ENCODE assay signal across 13 cellular contexts in the genomic region with DNA sequence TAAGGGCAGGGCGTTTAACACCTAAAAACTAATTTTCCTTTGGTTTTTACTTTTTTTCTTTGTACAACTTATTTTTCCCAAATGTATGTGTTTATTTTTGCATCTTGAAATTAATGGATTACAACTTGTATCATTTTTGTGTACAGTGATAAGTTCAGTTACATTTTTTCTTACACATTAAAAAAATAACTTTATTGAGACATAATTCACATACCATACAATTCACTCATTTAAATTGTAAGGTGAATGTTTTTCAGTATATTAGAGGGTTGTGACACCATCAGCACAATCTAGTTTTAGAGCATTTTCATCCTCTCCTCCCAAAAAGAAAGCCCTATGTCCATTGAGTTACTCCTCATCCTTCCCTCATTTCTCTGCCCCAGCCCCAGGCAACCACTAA. TPM values are rescaled to one million over a fixed set of nuclear protein-coding genes. Genes with fewer than 3 reads are reported as not detected.
A peak's percentile ranks its signal among the peaks of the same experiment; 100 is the strongest.
DNase-seq lines count a peak whose midpoint lies in the region; ATAC-seq and TF ChIP-seq lines count a peak whose summit lies in the region.
"Had no signal": no experiment of that assay in that cellular context is flagged by ENCODE, and none has a peak within 500 bp of the region (broad histone marks: within the 10 kb centered on the region; RNA-seq: fewer than 3 reads in every experiment).

No MANE protein-coding gene starts in this region.

- H3K4me3 Mint-ChIP-seq in activated CD4-positive, alpha-beta T cell treated with anti-CD3 and anti-CD28 coated beads, Interleukin-2, amount 10 ng/mL, durations not matched to agents 7 days and 5 days = no peak overlapping the region
- H3K4me3 Mint-ChIP-seq in WTC11 (no peak overlapping the region), immature natural killer cell (no peak overlapping the region)
- peak overlapping the region; percentile 42 for H3K4me3 Mint-ChIP-seq in stimulated activated effector memory CD8-positive, alpha-beta T cell treated with anti-CD3 and anti-CD28 coated beads, Interleukin-12 subunit alpha, Interleukin-12 subunit beta, amount 100 ng/mL, for 72 hours
- H3K4me3 Mint-ChIP-seq: H9 had no signal

- TF ChIP-seq CTCF in WTC11 (IDR thresholded peaks at IDR 0.05) (no peak), esophagus squamous epithelium (IDR thresholded peaks at IDR 0.05) (no peak), GM13977 (IDR thresholded peaks at IDR 0.05; ENCODE audit: extremely low read depth, insufficient read depth, missing control alignments) (no peak)

- 78 to 92% methylated on average over 1 of the region's 1 CpG for WGBS in esophagus squamous epithelium, 2 donors

- H3K9me3 Mint-ChIP-seq in activated CD4-positive, alpha-beta T cell treated with anti-CD3 and anti-CD28 coated beads, Interleukin-2, amount 10 ng/mL, durations not matched to agents 7 days and 5 days = no peaks in the 10 kb centered on the region
- no peaks in the 10 kb centered on the region for H3K9me3 Mint-ChIP-seq in WTC11
- peaks cover 2% of the 10 kb centered on the region for H3K9me3 Mint-ChIP-seq in stimulated activated effector memory CD8-positive, alpha-beta T cell treated with anti-CD3 and anti-CD28 coated beads, Interleukin-12 subunit alpha, Interleukin-12 subunit beta, amount 100 ng/mL, for 72 hours
- H3K9me3 Mint-ChIP-seq in immature natural killer cell = no peaks in the 10 kb centered on the region
- H3K9me3 Mint-ChIP-seq: H9 had no signal

- no peaks in the 10 kb centered on the region for H3K36me3 ChIP-seq in esophagus squamous epithelium

- no peaks in the 10 kb centered on the region for H3K9me3 ChIP-seq in esophagus squamous epithelium
- H3K9me3 ChIP-seq: mucosa of descending colon, tibial artery had no signal

- no peak overlapping the region for H3K4me3 ChIP-seq in esophagus squamous epithelium
- H3K4me3 ChIP-seq: mucosa of descending colon, tibial artery had no signal

- H3K36me3 Mint-ChIP-seq in activated CD4-positive, alpha-beta T cell treated with anti-CD3 and anti-CD28 coated beads, Interleukin-2, amount 10 ng/mL, durations not matched to agents 7 days and 5 days (ENCODE audit: low read depth) = peaks cover 46% of the 10 kb centered on the region
- H3K36me3 Mint-ChIP-seq in WTC11 (no peaks in the 10 kb centered on the region), immature natural killer cell (peaks cover 0 to 4% (median 0%) of the 10 kb centered on the region in 3 donors)
- peaks cover 12% of the 10 kb centered on the region for H3K36me3 Mint-ChIP-seq in stimulated activated effector memory CD8-positive, alpha-beta T cell treated with anti-CD3 and anti-CD28 coated beads, Interleukin-12 subunit alpha, Interleukin-12 subunit beta, amount 100 ng/mL, for 72 hours

- H3K4me1 ChIP-seq in esophagus squamous epithelium = peaks cover 18 to 90% (median 54%) of the 10 kb centered on the region in 3 donors

- no peaks in the 10 kb centered on the region for H3K27me3 Mint-ChIP-seq in activated CD4-positive, alpha-beta T cell treated with anti-CD3 and anti-CD28 coated beads, Interleukin-2, amount 10 ng/mL, durations not matched to agents 7 days and 5 days
- H3K27me3 Mint-ChIP-seq in WTC11 (ENCODE audit: low read depth) = no peaks in the 10 kb centered on the region
- peaks cover 0 to 2% (median 1%) of the 10 kb centered on the region in 3 donors for H3K27me3 Mint-ChIP-seq in immature natural killer cell (ENCODE audit: low read depth in 3 of 3)

- in situ Hi-C loops in GM13977 (cut with MboI; ENCODE audit: low pct_unique_long_range_greater_than_20kb, low sequenced_read_pairs, unreplicated experiment) = no loop called here

- H3K27me3 ChIP-seq in esophagus squamous epithelium = no peaks in the 10 kb centered on the region
- H3K27me3 ChIP-seq: tibial artery had no signal

- peak overlapping the region in 3 of 4 donors; percentile 51 to 80 (median 79) for H3K27ac ChIP-seq in esophagus squamous epithelium
- H3K27ac ChIP-seq: tibial artery had no signal

- no peak for ATAC-seq in WTC11
- no peak for ATAC-seq in stimulated activated effector memory CD8-positive, alpha-beta T cell treated with anti-CD3 and anti-CD28 coated beads, Interleukin-12 subunit alpha, Interleukin-12 subunit beta, amount 100 ng/mL, for 72 hours

- peaks cover 85% of the 10 kb centered on the region for H3K4me1 Mint-ChIP-seq in activated CD4-positive, alpha-beta T cell treated with anti-CD3 and anti-CD28 coated beads, Interleukin-2, amount 10 ng/mL, durations not matched to agents 7 days and 5 days
- peaks cover 25% of the 10 kb centered on the region for H3K4me1 Mint-ChIP-seq in WTC11
- peaks cover 83% of the 10 kb centered on the region for H3K4me1 Mint-ChIP-seq in stimulated activated effector memory CD8-positive, alpha-beta T cell treated with anti-CD3 and anti-CD28 coated beads, Interleukin-12 subunit alpha, Interleukin-12 subunit beta, amount 100 ng/mL, for 72 hours
- H3K4me1 Mint-ChIP-seq in immature natural killer cell = peaks cover 61 to 84% of the 10 kb centered on the region in 2 donors

- no peak for DNase-seq in activated CD4-positive, alpha-beta T cell treated with anti-CD3 and anti-CD28 coated beads, Interleukin-2, amount 10 ng/mL, durations not matched to agents 7 days and 5 days
- DNase-seq in activated CD4-positive, alpha-beta T cell treated with anti-CD3 and anti-CD28 coated beads for 4 hours = no peak
- DNase-seq in WTC11 (ENCODE audit: low spot score) (no peak), esophagus squamous epithelium (lab: John Stamatoyannopoulos, UW) (no peak), HT-29 (ENCODE audit: low spot score) (no peak), immature natural killer cell (no peak), GM13977 (ENCODE audit: low spot score) (no peak)
- no peak for DNase-seq in stimulated activated effector memory CD8-positive, alpha-beta T cell treated with anti-CD3 and anti-CD28 coated beads, Interleukin-12 subunit alpha, Interleukin-12 subunit beta, amount 100 ng/mL, for 72 hours (ENCODE audit: low spot score in 2 of 2)
- DNase-seq: H9, mucosa of descending colon, NCI-H1436, NCI-H82, tibial artery had no signal

- H3K27ac Mint-ChIP-seq in activated CD4-positive, alpha-beta T cell treated with anti-CD3 and anti-CD28 coated beads, Interleukin-2, amount 10 ng/mL, durations not matched to agents 7 days and 5 days = peak overlapping the region; percentile 83
- peak overlapping the region; percentile 40; the same call in 1 of the 2 replicates for H3K27ac Mint-ChIP-seq in WTC11
- H3K27ac Mint-ChIP-seq in stimulated activated effector memory CD8-positive, alpha-beta T cell treated with anti-CD3 and anti-CD28 coated beads, Interleukin-12 subunit alpha, Interleukin-12 subunit beta, amount 100 ng/mL, for 72 hours = peak overlapping the region; percentile 80
- H3K27ac Mint-ChIP-seq in immature natural killer cell = peak overlapping the region in 2 of 6 donors; percentile 3 to 29

- TF ChIP-seq POLR2A in esophagus squamous epithelium (IDR thresholded peaks at IDR 0.05) = no peak

- CTCF ChIA-PET in activated CD4-positive, alpha-beta T cell treated with anti-CD3 and anti-CD28 coated beads, Interleukin-2, amount 10 ng/mL, durations not matched to agents 7 days and 5 days (lab: Charles Lee) = interaction anchor here (1.1 kb wide), 1 partner anchor 12 kb away, joined by 3 read pairs; a partner anchor contains a TSS
- CTCF ChIA-PET in WTC11 (lab: Charles Lee) = no interaction called here

- intact Hi-C loops in esophagus squamous epithelium (cut with DNase I) = no loop called here

- POLR2A ChIA-PET in activated CD4-positive, alpha-beta T cell treated with anti-CD3 and anti-CD28 coated beads, Interleukin-2, amount 10 ng/mL, durations not matched to agents 7 days and 5 days (lab: Charles Lee) = no interaction called here
- POLR2A ChIA-PET in WTC11 (lab: Charles Lee) = no interaction called here

TF ChIP-seq in WTC11, 78 proteins besides CTCF, POLR2A, EP300 and RAD21:
- TF ChIP-seq, protein P1, sequence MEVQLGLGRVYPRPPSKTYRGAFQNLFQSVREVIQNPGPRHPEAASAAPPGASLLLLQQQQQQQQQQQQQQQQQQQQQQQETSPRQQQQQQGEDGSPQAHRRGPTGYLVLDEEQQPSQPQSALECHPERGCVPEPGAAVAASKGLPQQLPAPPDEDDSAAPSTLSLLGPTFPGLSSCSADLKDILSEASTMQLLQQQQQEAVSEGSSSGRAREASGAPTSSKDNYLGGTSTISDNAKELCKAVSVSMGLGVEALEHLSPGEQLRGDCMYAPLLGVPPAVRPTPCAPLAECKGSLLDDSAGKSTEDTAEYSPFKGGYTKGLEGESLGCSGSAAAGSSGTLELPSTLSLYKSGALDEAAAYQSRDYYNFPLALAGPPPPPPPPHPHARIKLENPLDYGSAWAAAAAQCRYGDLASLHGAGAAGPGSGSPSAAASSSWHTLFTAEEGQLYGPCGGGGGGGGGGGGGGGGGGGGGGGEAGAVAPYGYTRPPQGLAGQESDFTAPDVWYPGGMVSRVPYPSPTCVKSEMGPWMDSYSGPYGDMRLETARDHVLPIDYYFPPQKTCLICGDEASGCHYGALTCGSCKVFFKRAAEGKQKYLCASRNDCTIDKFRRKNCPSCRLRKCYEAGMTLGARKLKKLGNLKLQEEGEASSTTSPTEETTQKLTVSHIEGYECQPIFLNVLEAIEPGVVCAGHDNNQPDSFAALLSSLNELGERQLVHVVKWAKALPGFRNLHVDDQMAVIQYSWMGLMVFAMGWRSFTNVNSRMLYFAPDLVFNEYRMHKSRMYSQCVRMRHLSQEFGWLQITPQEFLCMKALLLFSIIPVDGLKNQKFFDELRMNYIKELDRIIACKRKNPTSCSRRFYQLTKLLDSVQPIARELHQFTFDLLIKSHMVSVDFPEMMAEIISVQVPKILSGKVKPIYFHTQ (CRISPR knock-in tag; IDR thresholded peaks at IDR 0.05) = no peak
- TF ChIP-seq FOXJ3 (CRISPR knock-in tag; IDR thresholded peaks at IDR 0.05; ENCODE audit: borderline replicate concordance) = no peak
TF ChIP-seq in WTC11: peak in this region for 0.

RNA-seq across cellular contexts. Expression of a gene that starts 11.6 kb away (rescaled TPM):
- 100 to 1,000 TPM; 114 to 121 TPM for total RNA-seq in activated CD4-positive, alpha-beta T cell treated with anti-CD3 and anti-CD28 coated beads, Interleukin-2, amount 10 ng/mL, durations not matched to agents 7 days and 5 days
- total RNA-seq in WTC11 (2021) (79.6 to 90.5 TPM (median 89.7 TPM) in 3 replicates), esophagus squamous epithelium (100 to 1,000 TPM in 1 of 4 donors, 10 to 100 TPM in 3; 68.9 to 102 (median 89.5) TPM)
- 72.0 and 81.6 TPM in 2 replicates for total RNA-seq in HT-29 (2014; rRNA removed; shearing (Covaris generic))
- 10 to 100 TPM; 24.3 to 44.4 (median 32.8) TPM for polyA plus RNA-seq in immature natural killer cell

RNA-seq across cellular contexts. Expression of a gene that starts 36.0 kb away (rescaled TPM):
- total RNA-seq in activated CD4-positive, alpha-beta T cell treated with anti-CD3 and anti-CD28 coated beads, Interleukin-2, amount 10 ng/mL, durations not matched to agents 7 days and 5 days = 10 to 100 TPM; 78.1 to 78.3 TPM
- total RNA-seq in WTC11 (2021) (58.6 to 61.9 TPM (median 60.9 TPM) in 3 replicates), esophagus squamous epithelium (100 to 1,000 TPM in 2 of 4 donors, 10 to 100 TPM in 2; 68.0 to 123 (median 102) TPM)
- total RNA-seq in HT-29 (2014; rRNA removed; shearing (Covaris generic)) = 119 and 134 TPM in 2 replicates
- polyA plus RNA-seq in immature natural killer cell = 10 to 100 TPM; 50.0 to 79.0 (median 71.6) TPM

RNA-seq across cellular contexts. Expression of a gene that starts 44.3 kb away (rescaled TPM):
- 10 to 100 TPM; 83.6 to 84.9 TPM for total RNA-seq in activated CD4-positive, alpha-beta T cell treated with anti-CD3 and anti-CD28 coated beads, Interleukin-2, amount 10 ng/mL, durations not matched to agents 7 days and 5 days
- 69.4 to 83.1 TPM (median 74.5 TPM) in 3 replicates for total RNA-seq in WTC11 (2021)
- 10 to 100 TPM; 34.1 to 69.6 (median 50.0) TPM for total RNA-seq in esophagus squamous epithelium
- 147 and 164 TPM in 2 replicates for total RNA-seq in HT-29 (2014; rRNA removed; shearing (Covaris generic))
- polyA plus RNA-seq in immature natural killer cell = 10 to 100 TPM; 29.3 to 41.9 (median 33.8) TPM
